ENCODE assay signal across 15 cellular contexts in the genomic region with DNA sequence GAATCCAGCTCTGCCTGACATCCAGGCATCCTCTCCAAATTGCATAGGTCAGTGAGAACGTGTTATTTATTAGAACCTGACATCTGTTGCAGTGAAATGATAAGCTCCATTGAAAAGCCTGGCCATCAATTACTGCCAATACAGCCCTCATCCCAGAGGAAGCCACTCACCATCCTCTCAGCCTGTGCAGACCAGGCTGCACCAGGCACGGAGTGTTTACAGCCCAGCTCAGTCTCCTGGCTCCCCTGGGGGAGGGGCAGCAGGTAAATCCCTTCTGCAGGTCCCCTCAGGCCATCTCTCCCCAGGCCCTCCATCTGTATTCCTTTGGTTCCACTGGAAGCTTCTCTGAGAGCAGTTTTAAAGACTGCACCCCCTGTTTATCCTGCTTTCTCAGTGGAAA.
"Had no signal": no experiment of that assay in that cellular context is flagged by ENCODE, and none has a peak within 500 bp of the region (broad histone marks: within the 10 kb centered on the region; RNA-seq: fewer than 3 reads in every experiment).

No MANE protein-coding gene starts in this region.

- H3K27ac Mint-ChIP-seq: activated B cell treated with CpG ODN at 0.5 μM for 24 hours; activated CD4-positive, alpha-beta T cell treated with anti-CD3 and anti-CD28 coated beads, Interleukin-2, amount 10 ng/mL, durations not matched to agents 24 days and 14 days; activated naive CD4-positive, alpha-beta T cell treated with anti-CD3 and anti-CD28 coated beads for 36 hours; T-helper 1 cell treated with Interleukin-12 subunit alpha and Interleukin-12 subunit beta and Interleukin-4 antibody, amounts not matched to agents 30 μg/mL and 1 μg/mL, for 36 hours had no signal

- H3K4me1 Mint-ChIP-seq: activated B cell treated with CpG ODN at 0.5 μM for 24 hours, neural crest cell had no signal

- ATAC-seq: body of pancreas, gastrocnemius medialis, pancreas had no signal

- H3K27ac ChIP-seq: body of pancreas, pancreas, skin epidermis had no signal

- H3K27me3 ChIP-seq: body of pancreas, gastrocnemius medialis, pancreas had no signal

- DNase-seq: activated B cell treated with CpG ODN at 0.5 μM for 24 hours; activated CD4-positive, alpha-beta T cell treated with anti-CD3 and anti-CD28 coated beads, Interleukin-2, amount 10 ng/mL, durations not matched to agents 24 days and 14 days; activated CD8-positive, alpha-beta memory T cell treated with anti-CD3 and anti-CD28 coated beads for 24 hours; activated naive CD4-positive, alpha-beta T cell treated with anti-CD3 and anti-CD28 coated beads for 36 hours; body of pancreas; central memory CD4-positive, alpha-beta T cell; cortex of kidney; effector memory CD4-positive, alpha-beta T cell; gastrocnemius medialis; kidney; pancreas; retina had no signal

- H3K4me1 ChIP-seq: body of pancreas, pancreas had no signal

- H3K36me3 ChIP-seq: pancreas had no signal

- H3K4me3 ChIP-seq: body of pancreas, gastrocnemius medialis, pancreas, skin epidermis had no signal

- H3K9me3 Mint-ChIP-seq: activated B cell treated with CpG ODN at 0.5 μM for 24 hours; activated CD4-positive, alpha-beta T cell treated with anti-CD3 and anti-CD28 coated beads, Interleukin-2, amount 10 ng/mL, durations not matched to agents 24 days and 14 days; neural crest cell had no signal

- H3K9me3 ChIP-seq: body of pancreas, gastrocnemius medialis, pancreas had no signal

- H3K27me3 Mint-ChIP-seq: activated B cell treated with CpG ODN at 0.5 μM for 24 hours; activated CD4-positive, alpha-beta T cell treated with anti-CD3 and anti-CD28 coated beads, Interleukin-2, amount 10 ng/mL, durations not matched to agents 24 days and 14 days had no signal

- H3K4me3 Mint-ChIP-seq: activated B cell treated with CpG ODN at 0.5 μM for 24 hours; activated CD4-positive, alpha-beta T cell treated with anti-CD3 and anti-CD28 coated beads, Interleukin-2, amount 10 ng/mL, durations not matched to agents 24 days and 14 days; activated naive CD4-positive, alpha-beta T cell treated with anti-CD3 and anti-CD28 coated beads for 36 hours; neural crest cell; T-helper 1 cell treated with Interleukin-12 subunit alpha and Interleukin-12 subunit beta and Interleukin-4 antibody, amounts not matched to agents 30 μg/mL and 1 μg/mL, for 36 hours had no signal
